Comparison of ENCODE assay signal across 8 cellular contexts in the genomic region with DNA sequence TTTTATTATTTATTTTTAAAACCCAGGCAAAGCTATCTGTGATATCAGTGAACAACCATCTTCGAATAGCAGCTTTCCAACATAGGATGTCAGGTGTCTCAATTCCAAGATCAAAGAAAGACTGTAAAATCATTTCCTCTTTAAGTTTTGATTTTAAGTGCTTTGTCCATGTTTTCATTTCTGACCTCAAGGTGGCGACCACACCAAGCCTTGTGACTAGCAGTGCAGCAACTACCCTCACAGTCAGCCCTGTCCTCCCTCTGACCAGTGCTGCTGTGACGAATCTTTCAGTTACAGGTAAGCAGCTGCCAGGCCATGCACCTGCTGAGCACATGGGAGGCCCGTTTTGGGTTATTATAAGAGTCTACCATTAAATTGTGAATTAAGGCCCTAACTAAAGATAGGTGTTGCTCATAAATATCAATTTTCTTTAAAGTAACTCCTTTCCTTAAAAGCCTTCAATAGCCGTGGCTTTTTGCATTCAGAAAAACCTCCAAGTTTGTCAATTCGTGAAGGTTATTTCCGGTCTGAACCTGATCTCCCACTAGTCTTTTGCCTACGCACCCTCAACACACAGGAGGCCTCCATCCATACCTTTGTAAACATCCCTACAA.
DNase-seq lines count a peak whose midpoint lies in the region; ATAC-seq and TF ChIP-seq lines count a peak whose summit lies in the region.

No MANE protein-coding gene starts in this region.

- H3K4me3 ChIP-seq in psoas muscle, result no peak overlapping the region

- H3K27ac ChIP-seq in psoas muscle, result no peak overlapping the region

- H3K9me3 ChIP-seq in psoas muscle, result no peaks in the 10 kb centered on the region

- TF ChIP-seq CTCF in psoas muscle (IDR thresholded peaks at IDR 0.05), result peak; percentile 56

- peak; percentile 63 for ATAC-seq in HG03354 (IDR thresholded peaks at IDR 0.05; ENCODE audit: poor library complexity, severe bottlenecking, unreplicated experiment)
- peak; percentile 57 to 77 (median 70) for ATAC-seq in psoas muscle
- no peak for ATAC-seq in HG03095 (IDR thresholded peaks at IDR 0.05; ENCODE audit: unreplicated experiment)
- ATAC-seq in GM18520 (IDR thresholded peaks at IDR 0.05; ENCODE audit: unreplicated experiment), result no peak

- 59 to 67% (median 65%) methylated on average over 8 of the region's 8 CpGs for WGBS in psoas muscle, 3 donors

- peaks cover 3 to 86% of the 10 kb centered on the region in 2 donors for H3K36me3 ChIP-seq in psoas muscle (ENCODE audit: insufficient read depth in 1 of 2, low read depth in 1 of 2)

- peak; percentile 15 for DNase-seq in GF-D8 (lab: John Stamatoyannopoulos, UW)
- peak; percentile 11 for DNase-seq in NOMO-1 treated with dmso at 0.1 percent for 144 hours (lab: John Stamatoyannopoulos, UW; ENCODE audit: unreplicated experiment)
- peak; percentile 43 for DNase-seq in activated T-cell treated with anti-CD3 and anti-CD28 coated beads, Interleukin-2, amount 50 U/mL, for 1 hour
- DNase-seq in fibroblast of the conjunctiva (ENCODE audit: low read depth), result peak; percentile 43
- DNase-seq in psoas muscle, result no peak

- no peaks in the 10 kb centered on the region for H3K4me1 ChIP-seq in psoas muscle

- no peaks in the 10 kb centered on the region for H3K27me3 ChIP-seq in psoas muscle (ENCODE audit: insufficient read depth in 3 of 3, low read length in 2 of 3)

- intact Hi-C loops in psoas muscle (cut with DNase I), result loop anchor here in 1 of 2 donors (5.0 kb wide), 1 partner anchor 41 kb away; no protein-coding TSS in a partner anchor

Comparison
In these comparisons a context has a peak if more than half of its experiments do, and no peak if none do; other contexts are left out.
1. DNase-seq: peak in GF-D8 (single experiment), NOMO-1 treated with dmso at 0.1 percent for 144 hours (single experiment), activated T-cell treated with anti-CD3 and anti-CD28 coated beads, Interleukin-2, amount 50 U/mL, for 1 hour (single experiment) and fibroblast of the conjunctiva (single experiment); none in psoas muscle (0 of 2).
2. ATAC-seq: peak in HG03354 (single experiment) and psoas muscle (4 of 4); none in HG03095 (single experiment) and GM18520 (single experiment).